Comparison of ENCODE assay signal across 9 cellular contexts in the genomic region with DNA sequence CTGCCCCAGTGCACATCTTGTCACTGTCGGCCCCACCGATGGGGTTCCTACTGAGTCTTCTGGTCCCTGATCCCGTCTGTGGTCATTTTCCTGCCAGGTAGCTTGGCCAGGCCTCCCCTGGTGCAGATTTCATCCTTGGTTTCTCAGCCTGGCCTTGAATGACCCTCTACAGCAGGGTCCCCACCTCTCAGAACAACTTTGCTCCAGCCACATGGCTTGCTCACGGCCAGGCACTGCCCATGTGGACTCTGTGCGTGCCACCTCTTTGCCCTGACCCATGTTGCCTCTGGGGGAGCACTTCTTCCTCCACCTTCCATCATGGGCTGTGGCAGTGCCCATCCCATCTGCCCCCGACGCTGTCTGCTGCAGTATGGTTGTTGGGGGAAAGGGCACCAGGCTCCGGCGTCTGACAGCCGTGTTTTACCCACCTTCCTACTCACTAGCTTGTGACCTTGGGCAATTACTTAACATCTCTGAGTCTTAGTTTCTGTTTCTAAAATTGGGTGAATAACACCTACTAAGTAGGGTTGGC. TPM values are rescaled to one million over a fixed set of nuclear protein-coding genes. Genes with fewer than 3 reads are reported as not detected.
DNase-seq lines count a peak whose midpoint lies in the region; ATAC-seq, FAIRE-seq and TF ChIP-seq lines count a peak whose summit lies in the region.
"Had no signal": no experiment of that assay in that cellular context is flagged by ENCODE, and none has a peak within 500 bp of the region (broad histone marks: within the 10 kb centered on the region; RNA-seq: fewer than 3 reads in every experiment).

No MANE protein-coding gene starts in this region.

- H3K27ac ChIP-seq in kidney (ENCODE audit: low read depth in 2 of 2, low read length in 2 of 2), result peak overlapping the region in 1 of 2 donors; percentile 40

- FAIRE-seq in kidney (lab: Jason Lieb, UNC), result no peak
- peak; percentile 93 for FAIRE-seq in urothelium cell line (lab: Jason Lieb, UNC)

- peak overlapping the region; percentile 96 for H3K27ac Mint-ChIP-seq in activated naive CD4-positive, alpha-beta T cell treated with anti-CD3 and anti-CD28 coated beads, Interleukin-2, amount 10 ng/mL, durations not matched to agents 7 days and 5 days

- no peak overlapping the region for H3K4me3 ChIP-seq in kidney (ENCODE audit: low read length in 2 of 2)

- CTCF ChIA-PET in activated naive CD4-positive, alpha-beta T cell treated with anti-CD3 and anti-CD28 coated beads, Interleukin-2, amount 10 ng/mL, durations not matched to agents 7 days and 5 days (lab: Charles Lee), result interaction anchor here (0.9 to 16.3 kb wide), 6 partner anchors 11 to 164 kb away, joined by 3 to 491 read pairs (median 4); a partner anchor contains a TSS

- no peak for TF ChIP-seq CTCF in kidney (IDR thresholded peaks at IDR 0.05; ENCODE audit: borderline replicate concordance, extremely low read depth, insufficient read depth)

- H3K9me3 Mint-ChIP-seq in activated naive CD4-positive, alpha-beta T cell treated with anti-CD3 and anti-CD28 coated beads, Interleukin-2, amount 10 ng/mL, durations not matched to agents 7 days and 5 days, result no peaks in the 10 kb centered on the region

- peaks cover 34% of the 10 kb centered on the region for H3K36me3 Mint-ChIP-seq in activated naive CD4-positive, alpha-beta T cell treated with anti-CD3 and anti-CD28 coated beads, Interleukin-2, amount 10 ng/mL, durations not matched to agents 7 days and 5 days

- no peak for ATAC-seq in HG03139 (IDR thresholded peaks at IDR 0.05; ENCODE audit: unreplicated experiment)

- intact Hi-C loops in kidney (cut with DNase I), result loop anchor here (10.0 kb wide), 1 partner anchor 146 kb away; a partner anchor contains a TSS

- no peaks in the 10 kb centered on the region for H3K9me3 ChIP-seq in kidney (ENCODE audit: control insufficient read depth in 1 of 2, low read length in 2 of 2)

- no peaks in the 10 kb centered on the region for H3K36me3 ChIP-seq in kidney (ENCODE audit: control insufficient read depth in 1 of 2, insufficient read depth in 2 of 2, low read length in 2 of 2)

- no peak for DNase-seq in activated naive CD4-positive, alpha-beta T cell treated with anti-CD3 and anti-CD28 coated beads, Interleukin-2, amount 10 ng/mL, durations not matched to agents 7 days and 5 days
- DNase-seq in activated naive CD4-positive, alpha-beta T cell treated with Interleukin-2 at 50 U/mL for 16 hours, result no peak
- DNase-seq in UCSD-AML1 (lab: John Stamatoyannopoulos, UW; ENCODE audit: unreplicated experiment), result peak; percentile 34
- peak; percentile 59 for DNase-seq in kidney
- DNase-seq in urothelium cell line (ENCODE audit: low spot score), result no peak
- DNase-seq in SIG-M5 treated with dmso at 0.1 percent for 504 hours (lab: John Stamatoyannopoulos, UW; ENCODE audit: unreplicated experiment), result no peak
- no peak for DNase-seq in inferior parietal cortex (ENCODE audit: extremely low spot score)

- peak overlapping the region; percentile 70 for H3K4me3 Mint-ChIP-seq in activated naive CD4-positive, alpha-beta T cell treated with anti-CD3 and anti-CD28 coated beads, Interleukin-2, amount 10 ng/mL, durations not matched to agents 7 days and 5 days

- H3K27me3 Mint-ChIP-seq in activated naive CD4-positive, alpha-beta T cell treated with anti-CD3 and anti-CD28 coated beads, Interleukin-2, amount 10 ng/mL, durations not matched to agents 7 days and 5 days, result peaks cover 3% of the 10 kb centered on the region

- peaks cover 18 to 22% of the 10 kb centered on the region in 2 donors for H3K4me1 ChIP-seq in kidney (ENCODE audit: control insufficient read depth in 1 of 2, insufficient read depth in 1 of 2, low read depth in 1 of 2, low read length in 2 of 2)

- H3K9ac ChIP-seq in kidney (ENCODE audit: low read length in 2 of 2), result no peak overlapping the region

- H3K4me1 Mint-ChIP-seq in activated naive CD4-positive, alpha-beta T cell treated with anti-CD3 and anti-CD28 coated beads, Interleukin-2, amount 10 ng/mL, durations not matched to agents 7 days and 5 days, result peaks cover 70% of the 10 kb centered on the region

RNA-seq across cellular contexts. Expression of a gene that starts 2.0 kb away (rescaled TPM):
- 70.8 TPM for total RNA-seq in kidney
- 38.0 TPM for polyA plus RNA-seq in kidney (ENCODE audit: insufficient read depth, low read depth, low replicate concordance)

RNA-seq across cellular contexts. Expression of a gene that starts 5.3 kb away (rescaled TPM):
- 175 TPM for total RNA-seq in kidney
- polyA plus RNA-seq in kidney (ENCODE audit: insufficient read depth, low read depth, low replicate concordance), result 336 TPM

RNA-seq across cellular contexts. Expression of a gene that starts 5.5 kb away (rescaled TPM):
- not detected for total RNA-seq in kidney
- polyA plus RNA-seq in kidney (ENCODE audit: insufficient read depth, low read depth, low replicate concordance), result not detected
- polyA plus RNA-seq: BJ had no signal

RNA-seq across cellular contexts. Expression of a gene that starts 21.3 kb away (rescaled TPM):
- total RNA-seq in kidney, result 141 TPM
- 222 TPM for polyA plus RNA-seq in kidney (ENCODE audit: insufficient read depth, low read depth, low replicate concordance)

RNA-seq across cellular contexts. Expression of a gene that starts 21.4 kb away (rescaled TPM):
- total RNA-seq in kidney, result 119 TPM
- polyA plus RNA-seq in kidney (ENCODE audit: insufficient read depth, low read depth, low replicate concordance), result 34.2 TPM

Comparison
In these comparisons a context has a peak if more than half of its experiments do, and no peak if none do; other contexts are left out.
1. DNase-seq: peak in UCSD-AML1 (single experiment) and kidney (single experiment); none in activated naive CD4-positive, alpha-beta T cell treated with anti-CD3 and anti-CD28 coated beads, Interleukin-2, amount 10 ng/mL, durations not matched to agents 7 days and 5 days (single experiment), activated naive CD4-positive, alpha-beta T cell treated with Interleukin-2 at 50 U/mL for 16 hours (single experiment), urothelium cell line (single experiment), SIG-M5 treated with dmso at 0.1 percent for 504 hours (single experiment) and inferior parietal cortex (single experiment).